Comparison of ENCODE assay signal across 22 cellular contexts in genomic region chr1:193308438-193308837, GRCh38.
DNase-seq lines count a peak whose midpoint lies in the region; ATAC-seq lines count a peak whose summit lies in the region.
"Had no signal": no experiment of that assay in that cellular context is flagged by ENCODE, and none has a peak within 500 bp of the region (broad histone marks: within the 10 kb centered on the region; RNA-seq: fewer than 3 reads in every experiment).

No MANE protein-coding gene starts in this region.

- H3K18ac ChIP-seq in neuronal stem cell (ENCODE audit: low read length), result no peak overlapping the region

- no peak overlapping the region for H2BK15ac ChIP-seq in neuronal stem cell (ENCODE audit: low read length)

- H4K91ac ChIP-seq in neuronal stem cell (ENCODE audit: low read depth, low read length, poor library complexity), result no peak overlapping the region

- H3K4me1 ChIP-seq in neuronal stem cell (ENCODE audit: control insufficient read depth in 2 of 2, insufficient read depth in 1 of 2, low read depth in 1 of 2, low read length in 2 of 2), result no peaks in the 10 kb centered on the region
- H3K4me1 ChIP-seq: ascending aorta, foreskin keratinocyte, right lobe of liver, upper lobe of right lung had no signal

- H3K4ac ChIP-seq in neuronal stem cell (ENCODE audit: low read length), result no peak overlapping the region

- no peak overlapping the region for H3K4me2 ChIP-seq in neuronal stem cell (ENCODE audit: insufficient read depth, low read length, poor library complexity, severe bottlenecking)
- H3K4me2 ChIP-seq: KMS-11 had no signal

- H3K14ac ChIP-seq in neuronal stem cell (ENCODE audit: low read length), result no peak overlapping the region

- H4K8ac ChIP-seq in neuronal stem cell (ENCODE audit: low read depth, low read length), result no peak overlapping the region

- H3K27ac Mint-ChIP-seq in activated T-helper 17 cell treated with anti-CD3 and anti-CD28 coated beads, Interleukin-2, amount 50 U/mL, for 72 hours, result no peak overlapping the region
- H3K27ac Mint-ChIP-seq: nephron had no signal

- no peak overlapping the region for H2BK120ac ChIP-seq in neuronal stem cell (ENCODE audit: low read depth, low read length)

- H3K36me3 Mint-ChIP-seq in activated T-helper 17 cell treated with anti-CD3 and anti-CD28 coated beads, Interleukin-2, amount 50 U/mL, for 72 hours (ENCODE audit: low read depth), result no peaks in the 10 kb centered on the region

- H3K23ac ChIP-seq in neuronal stem cell (ENCODE audit: low read depth, low read length, poor library complexity), result no peak overlapping the region

- H2BK5ac ChIP-seq in neuronal stem cell (ENCODE audit: low read length), result no peak overlapping the region

- H2AK5ac ChIP-seq in neuronal stem cell (ENCODE audit: low read depth, low read length), result no peak overlapping the region

- WGBS in neuronal stem cell (ENCODE audit: extremely low coverage in 2 of 2, insufficient read length in 2 of 2, insufficient replicate concordance in 1 of 2), 2 donors, result no CpG with 5 or more reads among the region's 1 CpG

- no peak overlapping the region for H3K4me3 Mint-ChIP-seq in activated T-helper 17 cell treated with anti-CD3 and anti-CD28 coated beads, Interleukin-2, amount 50 U/mL, for 72 hours
- H3K4me3 Mint-ChIP-seq: central memory CD8-positive, alpha-beta T cell; nephron had no signal

- H3K9me3 Mint-ChIP-seq in activated T-helper 17 cell treated with anti-CD3 and anti-CD28 coated beads, Interleukin-2, amount 50 U/mL, for 72 hours, result no peaks in the 10 kb centered on the region
- H3K9me3 Mint-ChIP-seq: central memory CD8-positive, alpha-beta T cell; nephron had no signal

- H3K36me3 ChIP-seq in neuronal stem cell (replicated peaks in 1 of 2; ENCODE audit: control insufficient read depth in 2 of 2, insufficient read depth in 2 of 2, low read length in 2 of 2), result no peaks in the 10 kb centered on the region
- H3K36me3 ChIP-seq: ascending aorta, right lobe of liver, upper lobe of right lung had no signal

- peak; percentile 21 for DNase-seq in NCI-H1092 treated with DMSO at 0.1 percent for 48 hours (lab: John Stamatoyannopoulos, UW)
- DNase-seq in NCI-H1092 (lab: John Stamatoyannopoulos, UW), result no peak
- DNase-seq in NCI-H69 (lab: John Stamatoyannopoulos, UW), result peak; percentile 26
- no peak for DNase-seq in neuronal stem cell (ENCODE audit: low spot score)
- DNase-seq: 8988T; activated CD4-positive, alpha-beta T cell treated with anti-CD3 and anti-CD28 coated beads for 4 hours; activated naive CD4-positive, alpha-beta T cell treated with anti-CD3 and anti-CD28 coated beads, Interleukin-2, amount 50 U/mL, for 16 hours; foreskin keratinocyte; NCI-H187 treated with DMSO at 0.1 percent for 48 hours; NCI-H524 treated with DMSO at 0.1 percent for 48 hours; posterior cingulate gyrus; right lobe of liver; upper lobe of right lung had no signal

- H3K79me1 ChIP-seq in neuronal stem cell (ENCODE audit: low read depth, low read length), result no peaks in the 10 kb centered on the region

- H2BK12ac ChIP-seq in neuronal stem cell (ENCODE audit: low read length), result no peak overlapping the region

- H2AFZ ChIP-seq in neuronal stem cell (ENCODE audit: low read length), result peak overlapping the region; percentile 26

- H3K27me3 ChIP-seq in neuronal stem cell (ENCODE audit: control insufficient read depth in 3 of 3, insufficient read depth in 3 of 3, low read depth in 1 of 3, low read length in 3 of 3), result no peaks in the 10 kb centered on the region
- H3K27me3 ChIP-seq: ascending aorta, foreskin keratinocyte, right lobe of liver, upper lobe of right lung had no signal

- no peak overlapping the region for H3K9ac ChIP-seq in neuronal stem cell (ENCODE audit: low read depth, low read length, poor library complexity)
- H3K9ac ChIP-seq: KMS-11 had no signal

- no peaks in the 10 kb centered on the region for H3K27me3 Mint-ChIP-seq in activated T-helper 17 cell treated with anti-CD3 and anti-CD28 coated beads, Interleukin-2, amount 50 U/mL, for 72 hours
- H3K27me3 Mint-ChIP-seq: central memory CD8-positive, alpha-beta T cell had no signal

- H3K4me1 Mint-ChIP-seq in activated T-helper 17 cell treated with anti-CD3 and anti-CD28 coated beads, Interleukin-2, amount 50 U/mL, for 72 hours, result peaks cover 13% of the 10 kb centered on the region
- H3K4me1 Mint-ChIP-seq: nephron had no signal

- no peak overlapping the region for H3K4me3 ChIP-seq in neuronal stem cell (ENCODE audit: low read length in 2 of 2)
- H3K4me3 ChIP-seq: ascending aorta, right lobe of liver, upper lobe of right lung had no signal

- no peaks in the 10 kb centered on the region for H3K9me3 ChIP-seq in neuronal stem cell (replicated peaks in 1 of 2; ENCODE audit: control insufficient read depth in 2 of 2, insufficient read depth in 1 of 2, low read depth in 1 of 2, low read length in 2 of 2)
- H3K9me3 ChIP-seq: ascending aorta, right lobe of liver, upper lobe of right lung had no signal

- peak; percentile 60 for ATAC-seq in activated T-helper 17 cell treated with anti-CD3 and anti-CD28 coated beads, Interleukin-2, amount 50 U/mL, for 72 hours (replicated peaks)
- ATAC-seq in GM19395 (IDR thresholded peaks at IDR 0.05; ENCODE audit: unreplicated experiment), result no peak
- ATAC-seq in GM19463 (IDR thresholded peaks at IDR 0.05; ENCODE audit: unreplicated experiment), result no peak
- no peak for ATAC-seq in GM19023 (IDR thresholded peaks at IDR 0.05; ENCODE audit: unreplicated experiment)
- ATAC-seq: foreskin keratinocyte, Right ventricle myocardium inferior, upper lobe of right lung had no signal

- H3K27ac ChIP-seq in neuronal stem cell (replicated peaks; ENCODE audit: low read length), result no peak overlapping the region
- H3K27ac ChIP-seq: ascending aorta, foreskin keratinocyte, KMS-11, right lobe of liver, upper lobe of right lung had no signal

Comparison
In these comparisons a context has a peak if more than half of its experiments do, and no peak if none do; other contexts are left out.
1. DNase-seq: peak in NCI-H1092 treated with DMSO at 0.1 percent for 48 hours (single experiment) and NCI-H69 (single experiment); none in NCI-H1092 (single experiment) and neuronal stem cell (single experiment).